8 cellular contexts compared by ENCODE assay signal in the genomic region with DNA sequence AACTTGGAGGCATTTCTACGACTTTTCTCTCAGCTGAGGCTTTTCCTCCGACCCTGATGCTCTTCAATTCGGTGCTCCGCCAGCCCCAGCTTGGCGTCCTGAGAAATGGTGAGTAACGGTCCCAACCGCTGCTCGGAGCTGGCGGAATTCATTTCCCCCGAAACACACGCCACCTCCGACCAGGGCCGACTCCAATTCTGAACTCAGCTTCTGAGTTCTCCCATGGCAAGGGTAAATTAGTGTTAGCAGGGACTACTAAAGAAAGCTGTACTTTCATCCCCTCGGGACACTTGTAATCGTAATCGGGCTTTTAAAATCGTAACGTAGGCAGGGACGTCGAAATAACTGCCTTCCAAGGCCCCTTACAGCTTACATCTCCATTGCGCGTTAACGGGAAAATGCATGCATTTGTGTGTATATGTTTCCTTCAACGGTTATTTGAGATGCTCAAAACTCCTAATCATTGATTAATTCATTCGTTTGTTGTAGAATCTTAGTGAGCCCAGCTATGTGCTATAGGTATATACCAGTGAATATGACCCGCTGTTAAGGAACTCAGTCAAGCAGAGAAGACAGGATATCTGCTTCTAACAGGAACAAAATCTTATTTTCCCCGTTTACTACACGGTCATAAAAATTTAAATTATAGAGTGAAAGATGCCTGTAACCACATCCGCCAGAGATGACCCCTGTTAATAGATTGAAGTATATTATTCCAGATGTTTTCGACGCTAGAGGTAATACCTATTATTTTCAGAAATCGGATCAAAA. TPM values are rescaled to one million over a fixed set of nuclear protein-coding genes. Genes with fewer than 3 reads are reported as not detected.
A peak's percentile ranks its signal among the peaks of the same experiment; 100 is the strongest.
DNase-seq lines count a peak whose midpoint lies in the region; ATAC-seq, FAIRE-seq and TF ChIP-seq lines count a peak whose summit lies in the region.

No MANE protein-coding gene starts in this region.

- H3F3A ChIP-seq in PC-3 (ENCODE audit: low read length, unreplicated experiment) = peaks cover 6% of the 10 kb centered on the region

- H3K9me2 ChIP-seq in PC-3 (replicated peaks; ENCODE audit: low read length) = no peaks in the 10 kb centered on the region

- WGBS in esophagus squamous epithelium, 2 donors = 1 to 2% methylated on average over 28 to 32 of the region's 32 CpGs
- 0% methylated on average over 32 of the region's 32 CpGs for WGBS in sigmoid colon, 2 donors

- intact Hi-C loops in PC-3 (cut with micrococcal nuclease) = loop anchor here (1.0 to 5.0 kb wide), 7 partner anchors 24 to 397 kb away; partner anchors contain the start of gene NENF
- intact Hi-C loops in esophagus squamous epithelium (cut with DNase I) = no loop called here
- intact Hi-C loops in sigmoid colon (cut with DNase I) = loop anchor here (1.0 to 10.0 kb wide), 6 partner anchors 204 to 571 kb away; partner anchors contain the start of genes ATF3, LPGAT1, NENF and PPP2R5A

- no peak for DNase-seq in activated CD8-positive, alpha-beta memory T cell treated with anti-CD3 and anti-CD28 coated beads, Interleukin-2, amount 10 ng/mL, durations not matched to agents 7 days and 5 days
- DNase-seq in activated CD8-positive, alpha-beta memory T cell treated with anti-CD3 and anti-CD28 coated beads for 24 hours = no peak
- DNase-seq in PC-3 (no peak), esophagus squamous epithelium (lab: John Stamatoyannopoulos, UW) (no peak), sigmoid colon (no peak), islet precursor cell (no peak), urothelium cell line (ENCODE audit: low spot score) (no peak)

- FAIRE-seq in urothelium cell line (lab: Jason Lieb, UNC) = no peak

- H3K4me3 Mint-ChIP-seq in activated CD8-positive, alpha-beta memory T cell treated with anti-CD3 and anti-CD28 coated beads, Interleukin-2, amount 10 ng/mL, durations not matched to agents 7 days and 5 days = peak overlapping the region; percentile 93

- no peak for TF ChIP-seq POLR2A in esophagus squamous epithelium (IDR thresholded peaks at IDR 0.05)
- no peak for TF ChIP-seq POLR2A in sigmoid colon (IDR thresholded peaks at IDR 0.05)

- no peaks in the 10 kb centered on the region for H3K9me3 Mint-ChIP-seq in activated CD8-positive, alpha-beta memory T cell treated with anti-CD3 and anti-CD28 coated beads, Interleukin-2, amount 10 ng/mL, durations not matched to agents 7 days and 5 days (ENCODE audit: low read depth)

- CTCF ChIA-PET in activated CD8-positive, alpha-beta memory T cell treated with anti-CD3 and anti-CD28 coated beads, Interleukin-2, amount 10 ng/mL, durations not matched to agents 7 days and 5 days (lab: Charles Lee) = interaction anchor here (0.6 to 6.3 kb wide), 47 partner anchors 8 to 663 kb away, joined by 3 to 117 read pairs (median 5); partner anchors contain the start of genes NEK2, NENF, PPP2R5A and SLC30A1
- CTCF ChIA-PET in PC-3 (lab: Charles Lee) = interaction anchor here (0.5 to 2.1 kb wide), 26 partner anchors 12 to 434 kb away, joined by 3 to 32 read pairs (median 5); partner anchors contain the start of gene NENF

- peak overlapping the region; percentile 94 for H2AFZ ChIP-seq in PC-3 (ENCODE audit: low read length)

- H3K79me2 ChIP-seq in PC-3 (ENCODE audit: low read length) = peaks cover 91% of the 10 kb centered on the region

- peaks cover 71% of the 10 kb centered on the region for H4K20me1 ChIP-seq in PC-3 (ENCODE audit: low read length)

- H3K36me3 ChIP-seq in PC-3 (ENCODE audit: low read depth, low read length) (peaks cover 13% of the 10 kb centered on the region; the same call in 1 of the 2 replicates), esophagus squamous epithelium (no peaks in the 10 kb centered on the region), sigmoid colon (no peaks in the 10 kb centered on the region)

- H3K4me1 Mint-ChIP-seq in activated CD8-positive, alpha-beta memory T cell treated with anti-CD3 and anti-CD28 coated beads, Interleukin-2, amount 10 ng/mL, durations not matched to agents 7 days and 5 days = peaks cover 60% of the 10 kb centered on the region

- peak overlapping the region; percentile 80 for H3K4me2 ChIP-seq in PC-3 (ENCODE audit: low read length)

- H3K27me3 ChIP-seq in PC-3 (ENCODE audit: low read length) (no peaks in the 10 kb centered on the region), esophagus squamous epithelium (no peaks in the 10 kb centered on the region), sigmoid colon (no peaks in the 10 kb centered on the region)

- POLR2A ChIA-PET in PC-3 (lab: Charles Lee; ENCODE audit: unreplicated experiment) = interaction anchor here (0.5 to 1.2 kb wide), 7 partner anchors 23 to 750 kb away, joined by 3 to 7 read pairs (median 5); no protein-coding TSS in a partner anchor

- H3K4me3 ChIP-seq in PC-3 (ENCODE audit: low read length) (peak overlapping the region; percentile 88), esophagus squamous epithelium (peak overlapping the region; percentile 52 to 78 (median 72)), sigmoid colon (peak overlapping the region; percentile 47 to 62 (median 58))

- ATAC-seq in activated CD8-positive, alpha-beta memory T cell treated with anti-CD3 and anti-CD28 coated beads, Interleukin-2, amount 10 ng/mL, durations not matched to agents 7 days and 5 days = peak; percentile 24
- ATAC-seq in HG02623 (IDR thresholded peaks at IDR 0.05; ENCODE audit: unreplicated experiment) (peak; percentile 6), PC-3 (peak; percentile 7)

- H3K27ac ChIP-seq in PC-3 (ENCODE audit: low read length) = peak overlapping the region; percentile 38
- H3K27ac ChIP-seq in esophagus squamous epithelium = peak overlapping the region; percentile 82 to 97 (median 92)
- peak overlapping the region; percentile 84 to 90 (median 86) for H3K27ac ChIP-seq in sigmoid colon

- TSS peak; percentile 70 for BruUV-seq in PC-3 (replicated peaks; lab: Mats Ljungman, UMichigan)

- H3K4me1 ChIP-seq in PC-3 (ENCODE audit: insufficient read depth, low read length) (peaks cover 61% of the 10 kb centered on the region), esophagus squamous epithelium (peaks cover 0 to 51% (median 19%) of the 10 kb centered on the region in 3 donors), sigmoid colon (peaks cover 0 to 22% (median 16%) of the 10 kb centered on the region in 4 donors)

- H3K9me3 ChIP-seq in PC-3 (ENCODE audit: low read length) = no peaks in the 10 kb centered on the region
- H3K9me3 ChIP-seq in esophagus squamous epithelium = no peaks in the 10 kb centered on the region
- H3K9me3 ChIP-seq in sigmoid colon = no peaks in the 10 kb centered on the region

- H3K36me3 Mint-ChIP-seq in activated CD8-positive, alpha-beta memory T cell treated with anti-CD3 and anti-CD28 coated beads, Interleukin-2, amount 10 ng/mL, durations not matched to agents 7 days and 5 days = peaks cover 51% of the 10 kb centered on the region

- peak overlapping the region; percentile 90 for H3K9ac ChIP-seq in PC-3 (ENCODE audit: low read length)

- TF ChIP-seq CTCF in PC-3 (conservative IDR thresholded peaks at IDR 0.05; ENCODE audit: low read depth, low read length) = no peak
- TF ChIP-seq CTCF in esophagus squamous epithelium (IDR thresholded peaks at IDR 0.05) = no peak
- no peak for TF ChIP-seq CTCF in sigmoid colon (IDR thresholded peaks at IDR 0.05)

- H3K27me3 Mint-ChIP-seq in activated CD8-positive, alpha-beta memory T cell treated with anti-CD3 and anti-CD28 coated beads, Interleukin-2, amount 10 ng/mL, durations not matched to agents 7 days and 5 days = no peaks in the 10 kb centered on the region

- no peak for TF ChIP-seq EP300 in sigmoid colon (IDR thresholded peaks at IDR 0.05)

- H3K27ac Mint-ChIP-seq in activated CD8-positive, alpha-beta memory T cell treated with anti-CD3 and anti-CD28 coated beads, Interleukin-2, amount 10 ng/mL, durations not matched to agents 7 days and 5 days = peak overlapping the region; percentile 96

RNA-seq across cellular contexts. Expression of gene DTL, which starts 0.5 kb away (rescaled TPM):
- total RNA-seq in activated CD8-positive, alpha-beta memory T cell treated with anti-CD3 and anti-CD28 coated beads, Interleukin-2, amount 10 ng/mL, durations not matched to agents 7 days and 5 days = 10 to 100 TPM; 86.2 to 97.2 TPM
- total RNA-seq in PC-3 (2014; rRNA removed) (57.9 and 65.0 TPM in 2 replicates), esophagus squamous epithelium (1 to 10 TPM; 2.0 to 9.2 (median 5.1) TPM), sigmoid colon (under 1 TPM in 2 of 4 donors, not detected in 2; 0.36 to 0.41 TPM)
- polyA plus RNA-seq in sigmoid colon = 1 to 10 TPM in 2 of 3 donors, under 1 TPM in 1; 0.60 to 4.4 (median 1.2) TPM

RNA-seq across cellular contexts. Expression of gene INTS7, which starts 0.7 kb away (rescaled TPM):
- total RNA-seq in activated CD8-positive, alpha-beta memory T cell treated with anti-CD3 and anti-CD28 coated beads, Interleukin-2, amount 10 ng/mL, durations not matched to agents 7 days and 5 days = 10 to 100 TPM; 31.7 to 32.8 TPM
- total RNA-seq in PC-3 (2014; rRNA removed) (25.3 and 28.3 TPM in 2 replicates), esophagus squamous epithelium (10 to 100 TPM; 13.8 to 20.7 (median 14.4) TPM), sigmoid colon (10 to 100 TPM in 1 of 4 donors, 1 to 10 TPM in 3; 5.6 to 13.2 (median 6.9) TPM)
- polyA plus RNA-seq in sigmoid colon = 1 to 10 TPM; 4.4 to 7.7 (median 6.0) TPM

Comparison
In these comparisons a context has a peak if more than half of its experiments do, and no peak if none do; other contexts are left out.
1. H3K27ac ChIP-seq: peak in every context shown above with its lines; median percentile 92 in esophagus squamous epithelium; 86 in sigmoid colon; 38 in PC-3.